17 cellular contexts compared by ENCODE assay signal in genomic region chr9:6708732-6709131, GRCh38.
"Had no signal": no experiment of that assay in that cellular context is flagged by ENCODE, and none has a peak within 500 bp of the region (broad histone marks: within the 10 kb centered on the region; RNA-seq: fewer than 3 reads in every experiment).

No MANE protein-coding gene starts in this region.

- H3K27ac ChIP-seq: ovary, sigmoid colon, spleen, upper lobe of left lung had no signal

- H3K27me3 ChIP-seq: ovary, sigmoid colon, spleen, upper lobe of left lung had no signal

- H3K9me3 ChIP-seq: ovary, upper lobe of left lung had no signal

- H3K36me3 ChIP-seq: ovary, sigmoid colon, spleen, upper lobe of left lung had no signal

- DNase-seq: activated B cell treated with CpG ODN at 0.5 μM for 24 hours; activated CD4-positive, alpha-beta T cell treated with anti-CD3 and anti-CD28 coated beads for 48 hours; activated CD8-positive, alpha-beta memory T cell treated with anti-CD3 and anti-CD28 coated beads, Interleukin-2, amount 50 U/mL, for 4 hours; activated CD8-positive, alpha-beta T cell treated with anti-CD3 and anti-CD28 coated beads, Interleukin-2, amount 10 ng/mL, durations not matched to agents 7 days and 5 days; activated gamma-delta T cell; activated T-cell treated with anti-CD3 and anti-CD28 coated beads, Interleukin-2, amount 50 U/mL, for 72 hours; amniotic stem cell; effector CD8-positive, alpha-beta T cell; head of caudate nucleus; left cardiac atrium; naive thymus-derived CD4-positive, alpha-beta T cell; ovary; sigmoid colon; spleen; stimulated activated naive CD8-positive, alpha-beta T cell treated with anti-CD3 and anti-CD28 coated beads, Interleukin-15, amount 100 ng/mL, for 72 hours; upper lobe of left lung had no signal

- H3K4me3 ChIP-seq: lung, ovary, sigmoid colon, spleen, upper lobe of left lung had no signal
